In the genomic region with DNA sequence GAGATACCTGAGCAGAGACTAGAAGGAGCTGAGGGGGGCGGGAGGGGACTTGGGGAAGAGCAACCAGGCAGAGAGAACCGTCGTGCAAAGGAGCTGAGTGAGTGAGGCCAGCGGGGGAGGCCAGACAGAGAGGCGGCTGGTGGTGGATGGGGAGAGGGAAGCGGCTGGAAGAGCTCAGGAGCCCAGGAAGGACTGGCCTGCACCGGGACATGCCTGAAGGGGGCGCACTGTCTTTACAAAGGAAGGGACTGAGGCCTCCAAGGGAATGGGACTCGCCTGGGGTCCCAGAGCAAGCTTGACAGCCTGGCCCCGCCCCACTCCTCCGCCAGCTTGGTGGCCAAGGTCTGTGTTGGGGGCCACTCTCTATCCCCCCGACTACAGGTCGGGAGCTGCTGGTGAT, we compare ENCODE assay signal across 11 cellular contexts. TPM values are rescaled to one million over a fixed set of nuclear protein-coding genes. Genes with fewer than 3 reads are reported as not detected.
DNase-seq lines count a peak whose midpoint lies in the region; ATAC-seq and TF ChIP-seq lines count a peak whose summit lies in the region.
"Had no signal": no experiment of that assay in that cellular context is flagged by ENCODE, and none has a peak within 500 bp of the region (broad histone marks: within the 10 kb centered on the region; RNA-seq: fewer than 3 reads in every experiment).

No MANE protein-coding gene starts in this region.

- H3K9me3 ChIP-seq in HCT116 (ENCODE audit: control insufficient read depth in 1 of 2, insufficient read depth in 1 of 2, low read depth in 1 of 2, low read length in 2 of 2): peaks cover 4 to 13% of the 10 kb centered on the region in 2 experiments; a peak in 3 of 4 replicates

- no peaks in the 10 kb centered on the region for H4K20me1 ChIP-seq in HCT116 (ENCODE audit: insufficient read depth)

- no peaks in the 10 kb centered on the region for H3K9me2 ChIP-seq in HCT116 (ENCODE audit: insufficient read depth)

- H3K27me3 ChIP-seq in BJ (ENCODE audit: control insufficient read depth, insufficient read depth, low read length): peaks cover 34% of the 10 kb centered on the region
- H3K27me3 ChIP-seq in HCT116 (ENCODE audit: insufficient read depth, low read length): no peaks in the 10 kb centered on the region
- H3K27me3 ChIP-seq in kidney epithelial cell (ENCODE audit: control insufficient read depth, insufficient read depth, low read length): peaks cover 66% of the 10 kb centered on the region

- in situ Hi-C loops in ACHN (cut with HindIII; ENCODE audit: low pct_ligation_motif_present, low pct_unique_long_range_greater_than_20kb, low sequenced_read_pairs): no loop called here

- TF ChIP-seq CTCF in BJ (IDR thresholded peaks at IDR 0.05; ENCODE audit: insufficient read depth, low read depth, low read length): peak; percentile 39
- TF ChIP-seq CTCF in HCT116 (IDR thresholded peaks at IDR 0.05 in 2 of 3, conservative IDR thresholded peaks at IDR 0.05 in 1 of 3; ENCODE audit: borderline replicate concordance in 1 of 3, insufficient read depth in 1 of 3, low read depth in 2 of 3, low read length in 2 of 3): peak in 2 of 3 experiments; percentile 19 to 34; a peak in 2 of 6 replicates
- peak; percentile 25 for TF ChIP-seq CTCF in WI38 (IDR thresholded peaks at IDR 0.05; ENCODE audit: low read depth, low read length)
- peak; percentile 17 for TF ChIP-seq CTCF in kidney epithelial cell (IDR thresholded peaks at IDR 0.05; ENCODE audit: insufficient read depth, low read length, poor library complexity, severe bottlenecking)

- no peak overlapping the region for H2AFZ ChIP-seq in HCT116 (ENCODE audit: low read depth, low read length, poor library complexity, severe bottlenecking)

- CTCF ChIA-PET in BJ (lab: Yijun Ruan, JAX) (interaction anchor here (0.7 to 5.8 kb wide), 22 partner anchors 13 to 222 kb away, joined by 3 to 87 read pairs (median 3); a partner anchor contains a TSS), HCT116 (lab: Charles Lee) (interaction anchor here (0.6 to 1.1 kb wide), 3 partner anchors 26 to 96 kb away, joined by 3 to 4 read pairs (median 3); no protein-coding TSS in a partner anchor)

- peaks cover 19 to 75% of the 10 kb centered on the region in 2 experiments for H3K4me1 ChIP-seq in HCT116 (ENCODE audit: control insufficient read depth in 1 of 2, insufficient read depth in 2 of 2, low read length in 2 of 2)

- H3K79me2 ChIP-seq in HCT116 (ENCODE audit: insufficient read depth, low read length): peaks cover 60% of the 10 kb centered on the region; the same call in 1 of the 2 replicates

- no peak overlapping the region; the same call in 1 of the 2 replicates for H3K27ac ChIP-seq in HCT116 (ENCODE audit: low read depth, low read length)

- TF ChIP-seq RAD21 in HCT116 (IDR thresholded peaks at IDR 0.05; ENCODE audit: low read depth): no peak

- DNase-seq in BJ (ENCODE audit: low read depth) (no peak), HCT116 (ENCODE audit: low read depth, low spot score) (no peak), kidney epithelial cell (ENCODE audit: low read depth) (no peak), ACHN (no peak)
- no peak for DNase-seq in activated CD4-positive, CD25-positive, alpha-beta regulatory T cell treated with anti-CD3 and anti-CD28 coated beads, Interleukin-2, amount 50 U/mL, for 72 hours
- DNase-seq: activated gamma-delta T cell; naive thymus-derived CD8-positive, alpha-beta T cell; NCI-H2081 had no signal

- H3K9ac ChIP-seq in HCT116 (ENCODE audit: low read length): no peak overlapping the region

- POLR2A ChIA-PET in BJ (lab: Charles Lee): no interaction called here
- POLR2A ChIA-PET in HCT116 (lab: Charles Lee): interaction anchor here (0.6 to 0.8 kb wide), 2 partner anchors 10 to 26 kb away, joined by 3 read pairs; no protein-coding TSS in a partner anchor

- no TSS peak for BruUV-seq in HCT116 (replicated peaks; lab: Mats Ljungman, UMichigan)

- no peak overlapping the region for H3K4me2 ChIP-seq in HCT116 (ENCODE audit: low read length)

- RAD21 ChIA-PET in HCT116 (lab: Charles Lee; ENCODE audit: low non-redundant PET in 1 of 2, low total read pairs in 2 of 2, uncharacterized antibody in 2 of 2, unreplicated experiment in 2 of 2): interaction anchor here in 1 of 2 experiments (0.6 kb wide), 1 partner anchor 58 kb away, joined by 4 read pairs; no protein-coding TSS in a partner anchor

- H3K4me3 ChIP-seq in BJ (ENCODE audit: low read depth, low read length) (no peak overlapping the region), HCT116 (replicated peaks in 1 of 2; ENCODE audit: low read depth in 1 of 2, low read length in 2 of 2) (no peak overlapping the region), WI38 (ENCODE audit: low read depth, low read length) (no peak overlapping the region), kidney epithelial cell (ENCODE audit: low read depth, low read length) (no peak overlapping the region)

- intact Hi-C loops in HCT116 (cut with micrococcal nuclease): no loop called here

- H3K36me3 ChIP-seq in BJ (ENCODE audit: control insufficient read depth, insufficient read depth, low read length) (no peaks in the 10 kb centered on the region), HCT116 (ENCODE audit: control insufficient read depth in 1 of 2, insufficient read depth in 2 of 2, low read length in 2 of 2) (0 out of 4 replicates have a peak, but pooled peaks cover 0 to 7% of the 10 kb centered on the region in 2 experiments), kidney epithelial cell (ENCODE audit: control insufficient read depth, insufficient read depth, low read length) (no peaks in the 10 kb centered on the region)

- ATAC-seq in HCT116: no peak
- ATAC-seq in HG03159 (IDR thresholded peaks at IDR 0.05; ENCODE audit: unreplicated experiment): no peak
- ATAC-seq in HG02884 (IDR thresholded peaks at IDR 0.05; ENCODE audit: unreplicated experiment): no peak

- TF ChIP-seq POLR2A in HCT116 (IDR thresholded peaks at IDR 0.05; ENCODE audit: borderline replicate concordance, extremely low read depth, insufficient read depth, insufficient read length): no peak

TF ChIP-seq in HCT116, 20 proteins besides CTCF, POLR2A, EP300 and RAD21 (continues in another document):
- TF ChIP-seq FOSL1 (IDR thresholded peaks at IDR 0.05; ENCODE audit: low read depth) (no peak), ZNF274 (IDR thresholded peaks at IDR 0.05; ENCODE audit: low read depth, low read length) (no peak), SIN3A (IDR thresholded peaks at IDR 0.05; ENCODE audit: low read depth) (no peak), YY1 (IDR thresholded peaks at IDR 0.05; ENCODE audit: extremely low read depth, insufficient replicate concordance, low read depth, low read length) (no peak), ELF1 (IDR thresholded peaks at IDR 0.05; ENCODE audit: borderline replicate concordance, low read depth) (no peak), JUND (IDR thresholded peaks at IDR 0.05) (no peak), EGR1 (IDR thresholded peaks at IDR 0.05; ENCODE audit: low read depth) (no peak), CEBPB (IDR thresholded peaks at IDR 0.05; ENCODE audit: low read depth) (no peak), EZH2phosphoT487 (IDR thresholded peaks at IDR 0.05; ENCODE audit: borderline replicate concordance) (no peak)
- TF ChIP-seq, protein P1, sequence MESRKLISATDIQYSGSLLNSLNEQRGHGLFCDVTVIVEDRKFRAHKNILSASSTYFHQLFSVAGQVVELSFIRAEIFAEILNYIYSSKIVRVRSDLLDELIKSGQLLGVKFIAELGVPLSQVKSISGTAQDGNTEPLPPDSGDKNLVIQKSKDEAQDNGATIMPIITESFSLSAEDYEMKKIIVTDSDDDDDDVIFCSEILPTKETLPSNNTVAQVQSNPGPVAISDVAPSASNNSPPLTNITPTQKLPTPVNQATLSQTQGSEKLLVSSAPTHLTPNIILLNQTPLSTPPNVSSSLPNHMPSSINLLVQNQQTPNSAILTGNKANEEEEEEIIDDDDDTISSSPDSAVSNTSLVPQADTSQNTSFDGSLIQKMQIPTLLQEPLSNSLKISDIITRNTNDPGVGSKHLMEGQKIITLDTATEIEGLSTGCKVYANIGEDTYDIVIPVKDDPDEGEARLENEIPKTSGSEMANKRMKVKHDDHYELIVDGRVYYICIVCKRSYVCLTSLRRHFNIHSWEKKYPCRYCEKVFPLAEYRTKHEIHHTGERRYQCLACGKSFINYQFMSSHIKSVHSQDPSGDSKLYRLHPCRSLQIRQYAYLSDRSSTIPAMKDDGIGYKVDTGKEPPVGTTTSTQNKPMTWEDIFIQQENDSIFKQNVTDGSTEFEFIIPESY (IDR thresholded peaks at IDR 0.05; ENCODE audit: extremely low read depth, insufficient replicate concordance, low read length): no peak
- TF ChIP-seq, protein P2, sequence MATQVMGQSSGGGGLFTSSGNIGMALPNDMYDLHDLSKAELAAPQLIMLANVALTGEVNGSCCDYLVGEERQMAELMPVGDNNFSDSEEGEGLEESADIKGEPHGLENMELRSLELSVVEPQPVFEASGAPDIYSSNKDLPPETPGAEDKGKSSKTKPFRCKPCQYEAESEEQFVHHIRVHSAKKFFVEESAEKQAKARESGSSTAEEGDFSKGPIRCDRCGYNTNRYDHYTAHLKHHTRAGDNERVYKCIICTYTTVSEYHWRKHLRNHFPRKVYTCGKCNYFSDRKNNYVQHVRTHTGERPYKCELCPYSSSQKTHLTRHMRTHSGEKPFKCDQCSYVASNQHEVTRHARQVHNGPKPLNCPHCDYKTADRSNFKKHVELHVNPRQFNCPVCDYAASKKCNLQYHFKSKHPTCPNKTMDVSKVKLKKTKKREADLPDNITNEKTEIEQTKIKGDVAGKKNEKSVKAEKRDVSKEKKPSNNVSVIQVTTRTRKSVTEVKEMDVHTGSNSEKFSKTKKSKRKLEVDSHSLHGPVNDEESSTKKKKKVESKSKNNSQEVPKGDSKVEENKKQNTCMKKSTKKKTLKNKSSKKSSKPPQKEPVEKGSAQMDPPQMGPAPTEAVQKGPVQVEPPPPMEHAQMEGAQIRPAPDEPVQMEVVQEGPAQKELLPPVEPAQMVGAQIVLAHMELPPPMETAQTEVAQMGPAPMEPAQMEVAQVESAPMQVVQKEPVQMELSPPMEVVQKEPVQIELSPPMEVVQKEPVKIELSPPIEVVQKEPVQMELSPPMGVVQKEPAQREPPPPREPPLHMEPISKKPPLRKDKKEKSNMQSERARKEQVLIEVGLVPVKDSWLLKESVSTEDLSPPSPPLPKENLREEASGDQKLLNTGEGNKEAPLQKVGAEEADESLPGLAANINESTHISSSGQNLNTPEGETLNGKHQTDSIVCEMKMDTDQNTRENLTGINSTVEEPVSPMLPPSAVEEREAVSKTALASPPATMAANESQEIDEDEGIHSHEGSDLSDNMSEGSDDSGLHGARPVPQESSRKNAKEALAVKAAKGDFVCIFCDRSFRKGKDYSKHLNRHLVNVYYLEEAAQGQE (IDR thresholded peaks at IDR 0.05; ENCODE audit: low read depth): no peak

RNA-seq across cellular contexts. Expression of a gene that starts 14.9 kb away (rescaled TPM):
- not detected in 2 replicates for polyA plus RNA-seq in BJ (2011; rRNA removed)
- polyA minus RNA-seq in BJ (2011; rRNA and poly(A)+ RNA removed): not detected in 2 replicates
- total RNA-seq in HCT116 (2021; ENCODE audit: unreplicated experiment) (22.1 TPM), kidney epithelial cell (not detected in 2 replicates)
- 9.0 and 9.6 TPM in 2 replicates for polyA plus RNA-seq in HCT116 (2012)
- total RNA-seq: naive thymus-derived CD8-positive, alpha-beta T cell had no signal
- polyA plus RNA-seq: naive thymus-derived CD8-positive, alpha-beta T cell had no signal

RNA-seq across cellular contexts. Expression of a gene that starts 43.8 kb away (rescaled TPM):
- 2.7 and 4.6 TPM in 2 replicates for polyA plus RNA-seq in BJ (2011; rRNA removed)
- polyA minus RNA-seq in BJ (2011; rRNA and poly(A)+ RNA removed): 2.9 and 3.9 TPM in 2 replicates
- total RNA-seq in HCT116 (2021; ENCODE audit: unreplicated experiment) (17.0 TPM), kidney epithelial cell (0.96 TPM in 2 replicates)
- 15.6 and 16.5 TPM in 2 replicates for polyA plus RNA-seq in HCT116 (2012)

Comparison
In these comparisons a context has a peak if more than half of its experiments do, and no peak if none do; other contexts are left out.
1. RNA of a gene that starts 14.9 kb away (total RNA-seq): 22.1 TPM in HCT116 (single experiment); not detected in kidney epithelial cell; every median in the first group is over 10 times any median in the second.
2. Peak in every context shown above with its lines, with median percentiles within 50 percentile points of each other: CTCF ChIP-seq.